2 cellular contexts compared by ENCODE assay signal in genomic region chr2:161128885-161129284, GRCh38.
TF ChIP-seq lines count a peak whose summit lies in the region.

No MANE protein-coding gene starts in this region.

TF ChIP-seq in HCT116, 20 proteins besides CTCF, POLR2A, EP300 and RAD21:
- TF ChIP-seq REST (IDR thresholded peaks at IDR 0.05; ENCODE audit: low read depth) (no peak), EZH2 (IDR thresholded peaks at IDR 0.05) (no peak), FOSL1 (IDR thresholded peaks at IDR 0.05; ENCODE audit: low read depth) (peak; percentile 72), ELF1 (IDR thresholded peaks at IDR 0.05; ENCODE audit: borderline replicate concordance, low read depth) (no peak), CEBPB (IDR thresholded peaks at IDR 0.05; ENCODE audit: low read depth) (peak; percentile 44; the same call in 1 of the 2 replicates), SP1 (IDR thresholded peaks at IDR 0.05; ENCODE audit: low read depth) (peak; percentile 59), SIN3A (IDR thresholded peaks at IDR 0.05; ENCODE audit: low read depth) (peak; percentile 36; the same call in 1 of the 2 replicates), EGR1 (IDR thresholded peaks at IDR 0.05; ENCODE audit: low read depth) (no peak), TCF7L2 (IDR thresholded peaks at IDR 0.05; ENCODE audit: borderline replicate concordance, extremely low read depth, insufficient read depth, insufficient read length) (peak; percentile 90), POLR2AphosphoS5 (IDR thresholded peaks at IDR 0.05; ENCODE audit: low read depth, low read length) (no peak), ZNF274 (IDR thresholded peaks at IDR 0.05; ENCODE audit: low read depth, low read length) (no peak), CBX3 (IDR thresholded peaks at IDR 0.05; ENCODE audit: low read depth) (no peak), EZH2phosphoT487 (IDR thresholded peaks at IDR 0.05; ENCODE audit: borderline replicate concordance) (no peak), ZBTB33 (IDR thresholded peaks at IDR 0.05; ENCODE audit: extremely low read depth, insufficient replicate concordance, low read length) (no peak), YY1 (IDR thresholded peaks at IDR 0.05; ENCODE audit: extremely low read depth, insufficient replicate concordance, low read depth, low read length) (no peak), JUND (IDR thresholded peaks at IDR 0.05) (peak; percentile 75)
- TF ChIP-seq, protein P1, sequence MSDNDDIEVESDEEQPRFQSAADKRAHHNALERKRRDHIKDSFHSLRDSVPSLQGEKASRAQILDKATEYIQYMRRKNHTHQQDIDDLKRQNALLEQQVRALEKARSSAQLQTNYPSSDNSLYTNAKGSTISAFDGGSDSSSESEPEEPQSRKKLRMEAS (IDR thresholded peaks at IDR 0.05) = no peak; the same call in 1 of the 2 replicates

TF ChIP-seq in endothelial cell of umbilical vein, 7 proteins besides CTCF, POLR2A, EP300 and RAD21:
- TF ChIP-seq JUN (IDR thresholded peaks at IDR 0.05; ENCODE audit: borderline replicate concordance, insufficient read depth, insufficient read length, low read depth) = peak; percentile 28
- no peak for TF ChIP-seq EZH2 (IDR thresholded peaks at IDR 0.05; ENCODE audit: borderline replicate concordance, low read depth, low read length, severe bottlenecking)
